ENCODE assay signal across 14 cellular contexts in the genomic region with DNA sequence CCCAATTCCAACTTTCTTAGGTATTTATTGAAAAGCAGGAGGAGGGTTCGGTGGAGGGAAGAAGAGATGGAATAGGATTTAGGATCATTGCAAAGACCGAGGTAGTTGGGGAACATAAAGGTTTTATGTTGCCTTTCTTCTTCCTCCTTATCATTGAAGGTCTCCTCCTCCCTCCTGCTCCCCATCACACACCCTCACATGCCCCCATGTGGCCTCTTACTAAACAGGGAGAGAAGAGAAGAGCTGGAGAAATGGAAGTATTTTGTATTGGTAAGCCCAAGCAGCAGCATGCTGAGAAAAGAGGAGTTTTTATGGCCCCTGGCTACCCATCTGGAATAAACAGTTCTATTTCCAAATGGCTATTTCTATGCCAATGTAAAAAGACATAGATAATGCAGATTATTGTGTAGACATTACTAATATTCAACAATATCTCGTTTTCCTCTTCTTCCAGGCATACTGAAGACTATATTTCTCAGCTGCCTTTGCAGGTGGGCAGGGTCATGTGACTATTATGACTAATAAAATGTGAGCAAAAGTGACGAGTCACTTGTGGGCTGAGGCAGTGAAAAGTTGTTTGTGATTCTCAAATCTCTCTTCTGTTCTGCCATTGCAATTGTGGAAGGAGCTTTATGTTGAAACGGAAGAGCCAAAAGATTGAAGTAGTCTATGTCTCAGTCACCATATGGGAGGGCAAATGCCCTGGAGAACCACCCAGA. TPM values are rescaled to one million over a fixed set of nuclear protein-coding genes. Genes with fewer than 3 reads are reported as not detected.
DNase-seq lines count a peak whose midpoint lies in the region; ATAC-seq and TF ChIP-seq lines count a peak whose summit lies in the region.
"Had no signal": no experiment of that assay in that cellular context is flagged by ENCODE, and none has a peak within 500 bp of the region (broad histone marks: within the 10 kb centered on the region; RNA-seq: fewer than 3 reads in every experiment).

No MANE protein-coding gene starts in this region.

- H3K4me1 ChIP-seq in Karpas-422 (ENCODE audit: low read length) = peaks cover 15% of the 10 kb centered on the region

- POLR2A ChIA-PET in activated B cell treated with CpG ODN at 0.5 μM for 24 hours (lab: Charles Lee) = no interaction called here

- no peaks in the 10 kb centered on the region for H3K9me3 Mint-ChIP-seq in activated B cell treated with CpG ODN at 0.5 μM for 24 hours
- no peaks in the 10 kb centered on the region for H3K9me3 Mint-ChIP-seq in activated CD8-positive, alpha-beta memory T cell treated with anti-CD3 and anti-CD28 coated beads, Interleukin-2, amount 10 ng/mL, durations not matched to agents 7 days and 5 days (ENCODE audit: low read depth)

- H3K9me3 ChIP-seq in Karpas-422 (ENCODE audit: low read length) = no peaks in the 10 kb centered on the region
- H3K9me3 ChIP-seq: upper lobe of right lung had no signal

- CTCF ChIA-PET in activated B cell treated with CpG ODN at 0.5 μM for 24 hours (lab: Charles Lee) = no interaction called here
- CTCF ChIA-PET in activated CD8-positive, alpha-beta memory T cell treated with anti-CD3 and anti-CD28 coated beads, Interleukin-2, amount 10 ng/mL, durations not matched to agents 7 days and 5 days (lab: Charles Lee) = no interaction called here

- no peaks in the 10 kb centered on the region for H3K36me3 Mint-ChIP-seq in activated B cell treated with CpG ODN at 0.5 μM for 24 hours (ENCODE audit: low read depth)
- H3K36me3 Mint-ChIP-seq in activated CD8-positive, alpha-beta memory T cell treated with anti-CD3 and anti-CD28 coated beads, Interleukin-2, amount 10 ng/mL, durations not matched to agents 7 days and 5 days = peaks cover 3% of the 10 kb centered on the region

- H3K4me3 ChIP-seq in Karpas-422 (ENCODE audit: low read length) (no peak overlapping the region), kidney epithelial cell (ENCODE audit: low read depth, low read length) (no peak overlapping the region)
- H3K4me3 ChIP-seq: upper lobe of right lung had no signal

- H3K36me3 ChIP-seq in Karpas-422 (ENCODE audit: insufficient read depth, low read length) (no peaks in the 10 kb centered on the region), kidney epithelial cell (ENCODE audit: control insufficient read depth, insufficient read depth, low read length) (no peaks in the 10 kb centered on the region)
- H3K36me3 ChIP-seq: upper lobe of right lung had no signal

- H3K27me3 ChIP-seq in Karpas-422 (ENCODE audit: low read length) (no peaks in the 10 kb centered on the region), kidney epithelial cell (ENCODE audit: control insufficient read depth, insufficient read depth, low read length) (no peaks in the 10 kb centered on the region)

- H2AFZ ChIP-seq in Karpas-422 (ENCODE audit: low read length) = no peak overlapping the region

- H3K9me2 ChIP-seq in Karpas-422 (replicated peaks; ENCODE audit: insufficient read depth, low read length) = 0 out of 2 replicates have a peak, but pooled peaks cover 4% of the 10 kb centered on the region

- peak overlapping the region; percentile 26 for H3K27ac Mint-ChIP-seq in activated B cell treated with CpG ODN at 0.5 μM for 24 hours
- no peak overlapping the region for H3K27ac Mint-ChIP-seq in activated CD8-positive, alpha-beta memory T cell treated with anti-CD3 and anti-CD28 coated beads, Interleukin-2, amount 10 ng/mL, durations not matched to agents 7 days and 5 days

- H3K4me1 Mint-ChIP-seq in activated B cell treated with CpG ODN at 0.5 μM for 24 hours = peaks cover 6% of the 10 kb centered on the region
- H3K4me1 Mint-ChIP-seq in activated CD8-positive, alpha-beta memory T cell treated with anti-CD3 and anti-CD28 coated beads, Interleukin-2, amount 10 ng/mL, durations not matched to agents 7 days and 5 days = peaks cover 12% of the 10 kb centered on the region

- no peak overlapping the region for H3K4me2 ChIP-seq in Karpas-422 (ENCODE audit: low read depth, low read length, poor library complexity, severe bottlenecking)

- intact Hi-C loops in activated B cell treated with CpG ODN at 0.5 μM for 24 hours (cut with micrococcal nuclease) = no loop called here

- DNase-seq in DMS 273 (lab: John Stamatoyannopoulos, UW; ENCODE audit: unreplicated experiment) = peak; percentile 30
- no peak for DNase-seq in DMS 273 treated with DMSO at 0.1 percent for 48 hours (lab: John Stamatoyannopoulos, UW)
- DNase-seq in Karpas-422 = peak; percentile 34
- no peak for DNase-seq in activated B cell treated with CpG ODN at 0.5 μM for 24 hours
- DNase-seq in kidney epithelial cell (ENCODE audit: low read depth) = peak; percentile 32
- DNase-seq in iPS-NIHi11 (ENCODE audit: low spot score) = no peak
- DNase-seq in activated CD8-positive, alpha-beta memory T cell treated with anti-CD3 and anti-CD28 coated beads, Interleukin-2, amount 10 ng/mL, durations not matched to agents 7 days and 5 days = no peak
- DNase-seq: activated effector memory CD4-positive, alpha-beta T cell treated with anti-CD3 and anti-CD28 coated beads, Interleukin-2, amount 50 U/mL, for 16 hours; GF-D8; NCI-H1436; upper lobe of right lung had no signal

- H4K20me1 ChIP-seq in Karpas-422 (ENCODE audit: insufficient read depth, low read depth, low read length) = no peaks in the 10 kb centered on the region

- ATAC-seq in activated B cell treated with CpG ODN at 0.5 μM for 24 hours (ENCODE audit: low read depth) (no peak), HG03135 (IDR thresholded peaks at IDR 0.05; ENCODE audit: unreplicated experiment) (no peak)
- ATAC-seq in activated CD8-positive, alpha-beta memory T cell treated with anti-CD3 and anti-CD28 coated beads, Interleukin-2, amount 10 ng/mL, durations not matched to agents 7 days and 5 days = no peak
- ATAC-seq: upper lobe of right lung had no signal

- no peak overlapping the region for H3K27ac ChIP-seq in Karpas-422 (ENCODE audit: low read length)
- H3K27ac ChIP-seq: 22Rv1, upper lobe of right lung, VCaP had no signal

- H3K79me2 ChIP-seq in Karpas-422 (ENCODE audit: low read length) = no peaks in the 10 kb centered on the region

- no peak for TF ChIP-seq CTCF in activated B cell treated with CpG ODN at 0.5 μM for 24 hours (IDR thresholded peaks at IDR 0.05)
- TF ChIP-seq CTCF in kidney epithelial cell (IDR thresholded peaks at IDR 0.05; ENCODE audit: insufficient read depth, low read length, poor library complexity, severe bottlenecking) = no peak

- H3K27me3 Mint-ChIP-seq in activated B cell treated with CpG ODN at 0.5 μM for 24 hours = peaks cover 9% of the 10 kb centered on the region
- H3K27me3 Mint-ChIP-seq in activated CD8-positive, alpha-beta memory T cell treated with anti-CD3 and anti-CD28 coated beads, Interleukin-2, amount 10 ng/mL, durations not matched to agents 7 days and 5 days = peaks cover 25% of the 10 kb centered on the region

- H3K4me3 Mint-ChIP-seq in activated B cell treated with CpG ODN at 0.5 μM for 24 hours = no peak overlapping the region
- H3K4me3 Mint-ChIP-seq in activated CD8-positive, alpha-beta memory T cell treated with anti-CD3 and anti-CD28 coated beads, Interleukin-2, amount 10 ng/mL, durations not matched to agents 7 days and 5 days = no peak overlapping the region

- H3K9ac ChIP-seq in Karpas-422 (ENCODE audit: low read length) = no peak overlapping the region

RNA-seq across cellular contexts. Expression of gene GPR176, which starts 5.2 kb away (rescaled TPM):
- total RNA-seq in Karpas-422 (2014; rRNA removed; shearing (Covaris generic); ENCODE audit: low replicate concordance) = 0.07 TPM in 1 of 2 replicates, not detected in the other
- 0.12 TPM in 1 of 2 replicates, not detected in the other for total RNA-seq in activated B cell treated with CpG ODN at 0.5 μM for 24 hours
- 52.0 and 55.9 TPM in 2 replicates for total RNA-seq in kidney epithelial cell
- total RNA-seq in activated CD8-positive, alpha-beta memory T cell treated with anti-CD3 and anti-CD28 coated beads, Interleukin-2, amount 10 ng/mL, durations not matched to agents 7 days and 5 days = not detected

RNA-seq across cellular contexts. Expression of gene EIF2AK4, which starts 8.6 kb away (rescaled TPM):
- total RNA-seq in Karpas-422 (2014; rRNA removed; shearing (Covaris generic); ENCODE audit: low replicate concordance) = 24.0 and 42.5 TPM in 2 replicates
- total RNA-seq in activated B cell treated with CpG ODN at 0.5 μM for 24 hours (22.8 and 24.5 TPM in 2 replicates), kidney epithelial cell (60.6 and 72.6 TPM in 2 replicates)
- 10 to 100 TPM; 21.3 to 24.0 TPM for total RNA-seq in activated CD8-positive, alpha-beta memory T cell treated with anti-CD3 and anti-CD28 coated beads, Interleukin-2, amount 10 ng/mL, durations not matched to agents 7 days and 5 days

Comparison
In these comparisons a context has a peak if more than half of its experiments do, and no peak if none do; other contexts are left out.
1. DNase-seq: peak in DMS 273 (single experiment), Karpas-422 (single experiment) and kidney epithelial cell (single experiment); none in DMS 273 treated with DMSO at 0.1 percent for 48 hours (single experiment), activated B cell treated with CpG ODN at 0.5 μM for 24 hours (single experiment), iPS-NIHi11 (single experiment) and activated CD8-positive, alpha-beta memory T cell treated with anti-CD3 and anti-CD28 coated beads, Interleukin-2, amount 10 ng/mL, durations not matched to agents 7 days and 5 days (single experiment).
2. RNA of gene GPR176, which starts 5.2 kb away (total RNA-seq): 52.0 to 55.9 TPM in kidney epithelial cell; not detected in activated CD8-positive, alpha-beta memory T cell treated with anti-CD3 and anti-CD28 coated beads, Interleukin-2, amount 10 ng/mL, durations not matched to agents 7 days and 5 days, 0.12 TPM in activated B cell treated with CpG ODN at 0.5 μM for 24 hours and 0.07 TPM in Karpas-422; every median in the first group is over 10 times any median in the second.